Comparison of ENCODE assay signal across 8 cellular contexts in the genomic region with DNA sequence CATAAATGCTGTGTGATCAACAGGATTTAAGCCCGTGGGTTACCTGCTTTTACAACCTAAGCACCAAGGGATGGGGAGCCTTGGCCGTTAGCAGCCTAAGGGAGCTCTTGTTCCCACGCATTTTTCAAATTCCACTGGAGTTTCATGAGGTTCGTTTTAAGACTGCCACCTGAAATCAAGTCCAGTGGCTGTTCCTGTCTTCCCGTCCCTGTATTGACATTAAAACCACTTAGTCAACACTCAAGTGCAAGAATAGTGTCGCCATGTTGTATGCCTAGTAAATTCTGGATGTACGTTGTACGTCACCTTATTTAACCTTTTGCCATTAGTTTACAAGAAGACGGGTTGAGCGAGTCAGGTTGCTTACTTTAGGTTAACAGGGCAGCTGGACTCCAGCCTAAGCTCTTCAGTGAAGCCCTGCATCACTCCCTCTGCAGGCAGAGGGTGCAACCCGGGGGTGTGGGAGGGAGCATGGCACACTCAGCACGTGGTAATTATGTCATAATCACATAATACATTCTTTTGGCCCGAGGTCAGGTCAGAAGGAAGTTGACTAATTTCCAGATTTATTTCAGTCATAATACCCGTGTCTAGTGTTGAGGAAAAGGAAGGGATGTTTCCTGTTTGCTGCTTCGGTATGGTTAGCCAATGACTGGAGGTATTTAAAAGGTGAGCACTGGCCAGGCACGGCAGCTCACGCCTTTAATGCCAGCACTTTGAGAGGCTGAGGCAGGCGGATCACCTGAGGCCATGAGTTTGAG. TPM values are rescaled to one million over a fixed set of nuclear protein-coding genes. Genes with fewer than 3 reads are reported as not detected.
DNase-seq lines count a peak whose midpoint lies in the region; ATAC-seq and TF ChIP-seq lines count a peak whose summit lies in the region.

No MANE protein-coding gene starts in this region.

- H3K27me3 ChIP-seq in PC-3 (ENCODE audit: low read length), result no peaks in the 10 kb centered on the region
- no peaks in the 10 kb centered on the region for H3K27me3 ChIP-seq in brain microvascular endothelial cell (replicated peaks)
- H3K27me3 ChIP-seq in layer of hippocampus (ENCODE audit: control insufficient read depth, insufficient read depth, low read length), result no peaks in the 10 kb centered on the region

- H3K79me2 ChIP-seq in PC-3 (ENCODE audit: low read length), result peaks cover 23% of the 10 kb centered on the region

- H3K36me3 ChIP-seq in PC-3 (ENCODE audit: low read depth, low read length), result peaks cover 7% of the 10 kb centered on the region; the same call in 1 of the 2 replicates
- H3K36me3 ChIP-seq in brain microvascular endothelial cell (replicated peaks), result no peaks in the 10 kb centered on the region

- ATAC-seq in HG02852 (IDR thresholded peaks at IDR 0.05; ENCODE audit: unreplicated experiment) (peak; percentile 60), PC-3 (peak; percentile 91), GM18868 (IDR thresholded peaks at IDR 0.05; ENCODE audit: unreplicated experiment) (no peak)

- DNase-seq in EL (peak; percentile 98), PC-3 (peak; percentile 99), brain microvascular endothelial cell (peak; percentile 92), NCI-H2081 treated with DMSO at 0.1 percent for 48 hours (lab: John Stamatoyannopoulos, UW) (no peak)
- peak; percentile 16 to 17 for DNase-seq in stimulated activated CD8-positive, alpha-beta memory T cell treated with anti-CD3 and anti-CD28 coated beads, Interleukin-15, amount 100 ng/mL, for 48 hours (ENCODE audit: low read depth in 2 of 2)

- TF ChIP-seq CTCF in PC-3 (conservative IDR thresholded peaks at IDR 0.05; ENCODE audit: low read depth, low read length) (peak; percentile 44), brain microvascular endothelial cell (IDR thresholded peaks at IDR 0.05; ENCODE audit: low read depth, low read length, missing control alignments) (peak; percentile 64)

- H3K4me1 ChIP-seq in PC-3 (ENCODE audit: insufficient read depth, low read length), result peaks cover 18% of the 10 kb centered on the region

- POLR2A ChIA-PET in PC-3 (lab: Charles Lee; ENCODE audit: unreplicated experiment), result interaction anchor here (0.6 kb wide), 2 partner anchors 23 to 264 kb away, joined by 4 read pairs; no protein-coding TSS in a partner anchor

- no peaks in the 10 kb centered on the region for H3K9me3 ChIP-seq in PC-3 (ENCODE audit: low read length)

- intact Hi-C loops in PC-3 (cut with micrococcal nuclease), result loop anchor here (1.0 kb wide), 3 partner anchors 39 to 105 kb away; no protein-coding TSS in a partner anchor

- CTCF ChIA-PET in PC-3 (lab: Charles Lee), result interaction anchor here (0.5 to 0.6 kb wide), 2 partner anchors 9 to 102 kb away, joined by 3 to 14 read pairs; a partner anchor contains a TSS

- H3K4me3 ChIP-seq in PC-3 (ENCODE audit: low read length) (peak overlapping the region; percentile 17), brain microvascular endothelial cell (ENCODE audit: low read depth, low read length) (no peak overlapping the region)

- in situ Hi-C loops in brain microvascular endothelial cell (cut with HindIII; ENCODE audit: low pct_ligation_motif_present, low sequenced_read_pairs), result no loop called here

- H2AFZ ChIP-seq in PC-3 (ENCODE audit: low read length), result peak overlapping the region; percentile 41; the same call in 1 of the 2 replicates

- no peaks in the 10 kb centered on the region for H3F3A ChIP-seq in PC-3 (ENCODE audit: low read length, unreplicated experiment)

- peak overlapping the region; percentile 45 for H3K4me2 ChIP-seq in PC-3 (ENCODE audit: low read length)

- peak overlapping the region; percentile 15 for H3K9ac ChIP-seq in PC-3 (ENCODE audit: low read length)

- no peaks in the 10 kb centered on the region for H4K20me1 ChIP-seq in PC-3 (ENCODE audit: low read length)

- BruUV-seq in PC-3 (replicated peaks; lab: Mats Ljungman, UMichigan), result no TSS peak

- H3K9me2 ChIP-seq in PC-3 (replicated peaks; ENCODE audit: low read length), result no peaks in the 10 kb centered on the region

- H3K27ac ChIP-seq in PC-3 (ENCODE audit: low read length) (peak overlapping the region; percentile 75), brain microvascular endothelial cell (peak overlapping the region; percentile 80), layer of hippocampus (ENCODE audit: low read depth, low read length) (peak overlapping the region; percentile 47)

RNA-seq across cellular contexts. Expression of a gene that starts 42.5 kb away (rescaled TPM):
- 13.5 and 15.0 TPM in 2 replicates for total RNA-seq in PC-3 (2014; rRNA removed)

RNA-seq across cellular contexts. Expression of a gene that starts 42.7 kb away (rescaled TPM):
- total RNA-seq in PC-3 (2014; rRNA removed), result 30.7 and 47.0 TPM in 2 replicates
